ENCODE assay signal across 37 cellular contexts in genomic region chr7:95540366-95540765, GRCh38. TPM values are rescaled to one million over a fixed set of nuclear protein-coding genes. Genes with fewer than 3 reads are reported as not detected.
"Had no signal": no experiment of that assay in that cellular context is flagged by ENCODE, and none has a peak within 500 bp of the region (broad histone marks: within the 10 kb centered on the region; RNA-seq: fewer than 3 reads in every experiment).

No MANE protein-coding gene starts in this region.

- H3K9me3 ChIP-seq: MG63 had no signal

- H3K36me3 ChIP-seq: MG63 had no signal

- H3K4me3 ChIP-seq: MG63 had no signal

- DNase-seq: Karpas-422, Kasumi-1, KBM-7, KG1, MG63, MM.1S, MV-4-11, NCI-H1048, NCI-H1092, NCI-H1092 treated with DMSO at 0.1 percent for 48 hours, NCI-H1105, NCI-H1105 treated with DMSO at 0.1 percent for 48 hours, NCI-H1417, NCI-H1417 treated with DMSO at 0.1 percent for 48 hours, NCI-H1436 treated with DMSO at 0.1 percent for 48 hours, NCI-H146, NCI-H1694, NCI-H1694 treated with DMSO at 0.1 percent for 48 hours, NCI-H187, NCI-H187 treated with DMSO at 0.1 percent for 48 hours, NCI-H1930, NCI-H2029, NCI-H2029 treated with DMSO at 0.1 percent for 48 hours, NCI-H2081, NCI-H2081 treated with DMSO at 0.1 percent for 48 hours, NCI-H2107, NCI-H2171, NCI-H2171 treated with DMSO at 0.1 percent for 48 hours, NCI-H2227 treated with DMSO at 0.1 percent for 48 hours, NCI-H226, NCI-H345, NCI-H446, NCI-H446 treated with DMSO at 0.1 percent for 48 hours, NCI-H510A had no signal

- H3K27ac ChIP-seq: KMS-11 had no signal

- H3K27me3 ChIP-seq: MG63 had no signal

- H3K4me2 ChIP-seq: KMS-11 had no signal

- H3K9ac ChIP-seq: KMS-11 had no signal

RNA-seq across cellular contexts. Expression of gene ASB4, which starts 54.6 kb away (rescaled TPM):
- total RNA-seq: M059J, MCF 10A had no signal
